Comparison of ENCODE assay signal across 7 cellular contexts in the genomic region with DNA sequence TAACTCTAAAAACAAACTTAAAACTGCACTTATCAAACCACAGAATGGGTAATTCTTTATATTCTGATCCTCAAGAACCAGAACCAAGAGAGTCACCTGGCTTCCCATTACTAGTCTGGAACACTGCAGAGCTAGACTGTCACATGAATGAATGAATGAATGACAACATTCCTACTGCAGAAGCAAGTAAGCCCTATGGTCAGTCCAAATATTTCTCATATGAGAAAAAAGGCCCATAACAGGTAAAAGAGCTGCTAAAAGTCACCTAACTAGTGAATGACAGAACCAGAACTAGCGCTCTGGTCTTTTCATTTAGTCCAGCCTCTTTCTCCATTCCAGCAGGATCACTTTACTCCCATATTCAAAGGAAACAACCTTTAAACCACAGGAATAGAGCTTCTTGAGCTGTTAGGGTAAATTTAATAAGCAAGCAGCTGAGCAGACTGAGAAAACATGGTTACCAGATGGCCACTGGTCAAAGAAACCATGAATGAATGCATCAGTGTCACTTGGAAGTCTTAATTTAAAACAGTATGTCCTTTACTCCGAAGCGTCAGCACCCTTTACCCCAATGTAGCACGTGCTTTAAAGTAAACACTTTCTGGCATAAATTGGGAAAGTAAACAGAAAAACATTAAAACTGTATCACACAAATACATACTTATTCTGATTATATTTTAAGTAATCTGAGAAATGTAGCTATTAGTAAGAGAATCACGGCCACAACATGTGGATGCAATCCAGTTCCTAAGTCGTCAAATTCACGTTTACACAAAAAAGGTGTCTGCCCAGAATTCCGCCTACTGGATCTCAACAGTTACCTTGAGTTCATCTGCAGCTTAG. TPM values are rescaled to one million over a fixed set of nuclear protein-coding genes. Genes with fewer than 3 reads are reported as not detected.
A peak's percentile ranks its signal among the peaks of the same experiment; 100 is the strongest.
DNase-seq lines count a peak whose midpoint lies in the region; ATAC-seq and TF ChIP-seq lines count a peak whose summit lies in the region.

No MANE protein-coding gene starts in this region.

- H3K4me1 ChIP-seq in HEK293 (ENCODE audit: control insufficient read depth, insufficient read depth, low read length) = 0 out of 2 replicates have a peak, but pooled peaks cover 3% of the 10 kb centered on the region
- peaks cover 15% of the 10 kb centered on the region for H3K4me1 ChIP-seq in iPS-15b (ENCODE audit: control insufficient read depth, insufficient read depth, low read length)
- peaks cover 7% of the 10 kb centered on the region for H3K4me1 ChIP-seq in stomach smooth muscle (ENCODE audit: control insufficient read depth, insufficient read depth, low read length)

- H3K9ac ChIP-seq in iPS-15b (ENCODE audit: low read depth, low read length) = no peak overlapping the region
- H3K9ac ChIP-seq in stomach smooth muscle (ENCODE audit: low read length in 2 of 2) = peak overlapping the region in 1 of 2 donors; percentile 50

- H3K27ac Mint-ChIP-seq in activated B cell treated with CpG ODN at 0.5 μM for 24 hours = no peak overlapping the region

- H3K27me3 ChIP-seq in iPS-15b (ENCODE audit: control insufficient read depth, insufficient read depth, low read length) (no peaks in the 10 kb centered on the region), stomach smooth muscle (ENCODE audit: control insufficient read depth in 1 of 2, insufficient read depth in 2 of 2, low read length in 2 of 2) (no peaks in the 10 kb centered on the region)

- CTCF ChIA-PET in HEK293 (lab: Yijun Ruan, JAX) (interaction anchor here (0.6 to 2.1 kb wide), 11 partner anchors 11 to 591 kb away, joined by 3 to 14 read pairs (median 3); no protein-coding TSS in a partner anchor), activated B cell treated with CpG ODN at 0.5 μM for 24 hours (lab: Charles Lee) (interaction anchor here (1.2 kb wide), 1 partner anchor 313 kb away, joined by 5 read pairs; no protein-coding TSS in a partner anchor)

- H3K36me3 Mint-ChIP-seq in activated B cell treated with CpG ODN at 0.5 μM for 24 hours (ENCODE audit: low read depth) = peaks cover 5% of the 10 kb centered on the region

- peaks cover 0 to 10% of the 10 kb centered on the region in 2 experiments; a peak in 1 of 3 replicates for H3K36me3 ChIP-seq in HEK293 (ENCODE audit: control insufficient read depth in 2 of 2, insufficient read depth in 1 of 2, low read length in 2 of 2)
- H3K36me3 ChIP-seq in iPS-15b (ENCODE audit: control insufficient read depth, insufficient read depth, low read length) = no peaks in the 10 kb centered on the region
- peaks cover under 1% of the 10 kb centered on the region in 2 donors for H3K36me3 ChIP-seq in stomach smooth muscle (ENCODE audit: control insufficient read depth in 2 of 2, insufficient read depth in 2 of 2, low read length in 2 of 2)

- POLR2A ChIA-PET in HEK293 (lab: Yijun Ruan, JAX) (no interaction called here), activated B cell treated with CpG ODN at 0.5 μM for 24 hours (lab: Charles Lee) (no interaction called here)

- H3K4me3 ChIP-seq in HEK293 (ENCODE audit: low read depth, low read length) = peak overlapping the region; percentile 73
- peak overlapping the region; percentile 73 for H3K4me3 ChIP-seq in iPS-15b (ENCODE audit: low read depth, low read length)
- H3K4me3 ChIP-seq in stomach smooth muscle (ENCODE audit: low read length in 2 of 2) = peak overlapping the region; percentile 51 to 93

- peak overlapping the region; percentile 93 for H3K4me3 Mint-ChIP-seq in activated B cell treated with CpG ODN at 0.5 μM for 24 hours

- H3K4me1 Mint-ChIP-seq in activated B cell treated with CpG ODN at 0.5 μM for 24 hours = peaks cover 37% of the 10 kb centered on the region

- no peak for ATAC-seq in activated B cell treated with CpG ODN at 0.5 μM for 24 hours (ENCODE audit: low read depth)
- no peak for ATAC-seq in GM19035 (IDR thresholded peaks at IDR 0.05; ENCODE audit: unreplicated experiment)
- ATAC-seq in GM19351 (IDR thresholded peaks at IDR 0.05; ENCODE audit: unreplicated experiment) = no peak

- peaks cover 2% of the 10 kb centered on the region for H3K27me3 Mint-ChIP-seq in activated B cell treated with CpG ODN at 0.5 μM for 24 hours

- no peak overlapping the region for H3K27ac ChIP-seq in HEK293 (ENCODE audit: extremely low read depth, low read depth, low read length)
- H3K27ac ChIP-seq in stomach smooth muscle (ENCODE audit: low read length) = no peak overlapping the region

- DNase-seq in activated B cell treated with CpG ODN at 0.5 μM for 24 hours (no peak), SIG-M5 treated with dmso at 0.1 percent for 504 hours (lab: John Stamatoyannopoulos, UW; ENCODE audit: unreplicated experiment) (no peak)

- intact Hi-C loops in activated B cell treated with CpG ODN at 0.5 μM for 24 hours (cut with micrococcal nuclease) = loop anchor here (2.0 to 5.0 kb wide), 2 partner anchors 85 to 544 kb away; a partner anchor contains a TSS

- TF ChIP-seq CTCF in HEK293 (tag by site-specific recombination; IDR thresholded peaks at IDR 0.05) (no peak), activated B cell treated with CpG ODN at 0.5 μM for 24 hours (IDR thresholded peaks at IDR 0.05) (no peak)

- H3K9me3 ChIP-seq in HEK293 (ENCODE audit: control insufficient read depth, insufficient read depth, low read depth, low read length) = no peaks in the 10 kb centered on the region
- H3K9me3 ChIP-seq in iPS-15b (ENCODE audit: control insufficient read depth, insufficient read depth, low read length) = no peaks in the 10 kb centered on the region
- no peaks in the 10 kb centered on the region for H3K9me3 ChIP-seq in stomach smooth muscle (ENCODE audit: control insufficient read depth in 2 of 2, low read length in 2 of 2)

- H3K9me3 Mint-ChIP-seq in activated B cell treated with CpG ODN at 0.5 μM for 24 hours = no peaks in the 10 kb centered on the region

TF ChIP-seq in HEK293, 187 proteins besides CTCF, POLR2A, EP300 and RAD21:
- peak; percentile 60; the same call in 1 of the 2 replicates for TF ChIP-seq ZNF24 (tag by site-specific recombination; IDR thresholded peaks at IDR 0.05)
- no peak for TF ChIP-seq ZNF544 (tag by site-specific recombination; IDR thresholded peaks at IDR 0.05)
- no peak for TF ChIP-seq HOXD13 (CRISPR knock-in tag; IDR thresholded peaks at IDR 0.05; ENCODE audit: borderline replicate concordance)

RNA-seq across cellular contexts. Expression of a gene that starts 1.4 kb away (rescaled TPM):
- 31.1 and 31.3 TPM in 2 replicates for total RNA-seq in activated B cell treated with CpG ODN at 0.5 μM for 24 hours
